1 cellular context compared by ENCODE assay signal in genomic region chr4:40584517-40585141, GRCh38.
TF ChIP-seq lines count a peak whose summit lies in the region.

No MANE protein-coding gene starts in this region.

TF ChIP-seq in A549, 52 proteins besides CTCF, POLR2A, EP300 and RAD21 (continued from another document):
- no peak for TF ChIP-seq REST (IDR thresholded peaks at IDR 0.05)
- no peak for TF ChIP-seq MYC (IDR thresholded peaks at IDR 0.05; ENCODE audit: borderline replicate concordance, low read length)
- no peak for TF ChIP-seq JUN (IDR thresholded peaks at IDR 0.05)
- TF ChIP-seq SREBF2 (IDR thresholded peaks at IDR 0.05) = no peak
- TF ChIP-seq RARB (CRISPR knock-in tag; IDR thresholded peaks at IDR 0.05) = no peak
- TF ChIP-seq HEYL (CRISPR knock-in tag; IDR thresholded peaks at IDR 0.05) = no peak
